In the genomic region with DNA sequence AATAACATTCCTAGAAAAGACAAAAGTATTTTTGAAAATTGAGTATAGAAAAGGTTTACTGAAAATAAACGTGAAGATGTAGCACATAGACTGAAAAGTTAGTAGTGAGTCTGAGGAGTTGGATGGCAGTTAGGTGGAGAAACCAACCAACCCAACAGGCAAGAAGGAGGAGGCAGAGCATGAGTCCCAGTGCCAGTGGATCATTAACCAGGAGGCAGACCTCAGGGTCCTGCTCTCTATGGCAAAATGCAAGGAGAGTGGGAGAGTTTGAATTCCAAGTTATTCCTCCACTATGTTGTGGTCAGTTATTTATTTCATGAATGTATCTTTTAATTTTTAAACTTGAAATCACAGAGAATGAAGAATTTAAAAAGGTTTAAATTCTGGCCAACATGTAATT, we compare ENCODE assay signal across 21 cellular contexts.
DNase-seq lines count a peak whose midpoint lies in the region; ATAC-seq, FAIRE-seq and TF ChIP-seq lines count a peak whose summit lies in the region.
"Had no signal": no experiment of that assay in that cellular context is flagged by ENCODE, and none has a peak within 500 bp of the region (broad histone marks: within the 10 kb centered on the region; RNA-seq: fewer than 3 reads in every experiment).

No MANE protein-coding gene starts in this region.

- TF ChIP-seq POLR2A in H54 (IDR thresholded peaks at IDR 0.05; ENCODE audit: low read depth, low read length) (no peak), spleen (IDR thresholded peaks at IDR 0.05) (no peak)

- intact Hi-C loops in aorta (cut with DNase I) (no loop called here), spleen (cut with DNase I; ENCODE audit: low total_unique reads) (no loop called here)

- peaks cover 0 to 4% of the 10 kb centered on the region in 2 donors for H3K4me1 ChIP-seq in aorta (ENCODE audit: control insufficient read depth in 1 of 2, insufficient read depth in 2 of 2, low read length in 2 of 2)
- no peaks in the 10 kb centered on the region for H3K4me1 ChIP-seq in spleen
- H3K4me1 ChIP-seq: BLaER1, Caco-2 had no signal

- no peak overlapping the region for H3K4me3 ChIP-seq in aorta (ENCODE audit: low read length in 2 of 2)
- H3K4me3 ChIP-seq in spleen, result no peak overlapping the region
- H3K4me3 ChIP-seq: BLaER1, GM12878, GM23248 had no signal

- H3K27me3 ChIP-seq in aorta (ENCODE audit: control insufficient read depth in 1 of 2, insufficient read depth in 2 of 2, low read length in 1 of 2) (no peaks in the 10 kb centered on the region), spleen (replicated peaks in 1 of 7) (no peaks in the 10 kb centered on the region)
- H3K27me3 ChIP-seq: BLaER1 had no signal

- no peak for ATAC-seq in aorta (ENCODE audit: low FRiP score)
- no peak for ATAC-seq in HG02870 (IDR thresholded peaks at IDR 0.05; ENCODE audit: unreplicated experiment)
- ATAC-seq: CD8-positive, alpha-beta T cell; GM12878; HCT116 had no signal

- FAIRE-seq in H54 (lab: Jason Lieb, UNC), result peak; percentile 11
- FAIRE-seq: G401.6, GM12878, GM19239, H1 had no signal

- 81 to 91% methylated on average over 1 of the region's 1 CpG for WGBS in aorta, 2 donors
- 72 to 86% (median 77%) methylated on average over 1 of the region's 1 CpG for WGBS in spleen, 5 donors

- H3K36me3 ChIP-seq in aorta (ENCODE audit: control insufficient read depth in 1 of 2, insufficient read depth in 2 of 2, low read length in 1 of 2) (no peaks in the 10 kb centered on the region), spleen (no peaks in the 10 kb centered on the region)
- H3K36me3 ChIP-seq: BLaER1 had no signal

- TF ChIP-seq CTCF in spleen (IDR thresholded peaks at IDR 0.05 in 8 of 11, conservative IDR thresholded peaks at IDR 0.05 in 3 of 11), result no peak

- no peak for DNase-seq in H54 (ENCODE audit: insufficient read length, low spot score)
- peak; percentile 61 for DNase-seq in glomerular visceral epithelial cell (ENCODE audit: extremely low spot score)
- DNase-seq in left kidney (ENCODE audit: low read depth, low spot score), result peak; percentile 42
- DNase-seq in renal cortical epithelial cell (ENCODE audit: low read depth), result peak; percentile 52
- no peak for DNase-seq in aorta
- no peak for DNase-seq in spleen
- DNase-seq: Caco-2; CD4-positive, CD25-positive, alpha-beta regulatory T cell; CD8-positive, alpha-beta T cell; DMS153; DND-41; GM23248; H9 had no signal

- H3K27ac ChIP-seq in aorta (ENCODE audit: low read depth in 1 of 2, low read length in 2 of 2) (no peak overlapping the region), spleen (no peak overlapping the region)
- H3K27ac ChIP-seq: BLaER1, C4-2B, GM23248 had no signal

- H3K9me3 ChIP-seq in aorta (ENCODE audit: control insufficient read depth, low read length) (no peaks in the 10 kb centered on the region), spleen (no peaks in the 10 kb centered on the region)
- H3K9me3 ChIP-seq: BLaER1, Caco-2 had no signal

Comparison
In these comparisons a context has a peak if more than half of its experiments do, and no peak if none do; other contexts are left out.
1. DNase-seq: peak in glomerular visceral epithelial cell (single experiment), left kidney (single experiment) and renal cortical epithelial cell (single experiment); none in H54 (single experiment), aorta (0 of 2) and spleen (single experiment).